ENCODE assay signal across 17 cellular contexts in the genomic region with DNA sequence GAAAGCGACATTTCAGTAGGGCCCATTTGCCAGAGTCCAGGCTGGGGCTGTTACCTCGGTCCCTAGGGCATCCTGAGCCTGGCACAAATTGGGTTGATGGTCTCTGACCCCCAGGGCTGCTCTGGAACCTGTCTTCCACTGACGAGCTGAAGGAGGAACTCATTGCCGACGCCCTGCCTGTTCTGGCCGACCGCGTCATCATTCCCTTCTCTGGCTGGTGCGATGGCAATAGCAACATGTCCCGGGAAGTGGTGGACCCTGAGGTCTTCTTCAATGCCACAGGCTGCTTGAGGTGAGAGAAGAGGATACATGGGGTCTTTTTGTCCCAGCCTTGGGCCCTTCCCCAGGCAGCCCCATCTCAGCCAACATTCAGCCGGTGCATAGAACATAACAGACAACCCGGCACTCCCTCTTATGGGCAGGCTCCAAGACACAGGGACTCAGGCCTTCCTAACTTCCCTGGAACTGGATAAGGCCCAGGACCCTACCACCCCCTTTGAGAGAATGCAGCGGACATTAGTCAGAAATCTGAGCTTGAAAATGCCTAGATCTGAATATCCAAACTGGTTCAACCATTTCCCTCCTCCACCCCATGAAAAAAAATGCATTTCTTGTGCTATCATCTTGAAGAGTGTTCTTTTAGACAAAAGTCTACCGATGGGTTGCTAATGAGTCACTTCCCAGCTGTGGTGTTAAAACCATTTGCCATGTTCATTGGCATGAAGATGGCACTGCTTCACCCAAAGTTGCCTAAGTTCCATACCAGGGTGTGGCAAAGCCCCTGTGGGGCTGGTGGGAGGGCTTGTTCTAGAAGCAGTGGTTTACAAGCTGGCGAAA. TPM values are rescaled to one million over a fixed set of nuclear protein-coding genes. Genes with fewer than 3 reads are reported as not detected.
DNase-seq lines count a peak whose midpoint lies in the region; ATAC-seq and TF ChIP-seq lines count a peak whose summit lies in the region.
"Had no signal": no experiment of that assay in that cellular context is flagged by ENCODE, and none has a peak within 500 bp of the region (broad histone marks: within the 10 kb centered on the region; RNA-seq: fewer than 3 reads in every experiment).

No MANE protein-coding gene starts in this region.

- intact Hi-C loops in A673 (cut with micrococcal nuclease; ENCODE audit: unreplicated experiment) (no loop called here), esophagus squamous epithelium (cut with DNase I) (no loop called here), posterior vena cava (cut with DNase I) (no loop called here)

- WGBS in esophagus squamous epithelium, 2 donors: 61 to 82% methylated on average over 12 to 14 of the region's 15 CpGs

- no TSS peak for BruUV-seq in A673 (replicated peaks; lab: Mats Ljungman, UMichigan)

- H3K4me1 ChIP-seq in A673 (ENCODE audit: insufficient read depth, low read length, poor library complexity, severe bottlenecking) (peaks cover 8% of the 10 kb centered on the region), esophagus squamous epithelium (peaks cover 0 to 85% (median 0%) of the 10 kb centered on the region in 3 donors)

- TF ChIP-seq CTCF in A673 (conservative IDR thresholded peaks at IDR 0.05; ENCODE audit: low read depth, low read length) (no peak), RWPE1 (conservative IDR thresholded peaks at IDR 0.05; ENCODE audit: low read depth) (no peak), esophagus squamous epithelium (IDR thresholded peaks at IDR 0.05) (no peak)

- no peak overlapping the region for H3K27ac Mint-ChIP-seq in T-cell
- H3K27ac Mint-ChIP-seq: H9 had no signal

- H3K27ac ChIP-seq in A673 (ENCODE audit: low read depth, low read length, poor library complexity, severe bottlenecking): peak overlapping the region; percentile 75
- peak overlapping the region; percentile 90 for H3K27ac ChIP-seq in RWPE1
- H3K27ac ChIP-seq in esophagus squamous epithelium: peak overlapping the region in 3 of 4 donors; percentile 48 to 73 (median 72)
- H3K27ac ChIP-seq: SJCRH30 had no signal

- no peaks in the 10 kb centered on the region for H3K9me3 ChIP-seq in A673 (ENCODE audit: low read depth, low read length, poor library complexity, severe bottlenecking)
- H3K9me3 ChIP-seq in esophagus squamous epithelium: no peaks in the 10 kb centered on the region
- H3K9me3 ChIP-seq: SJCRH30 had no signal

- H3K27me3 ChIP-seq in A673 (replicated peaks; ENCODE audit: insufficient read depth, low read depth, low read length, poor library complexity) (no peaks in the 10 kb centered on the region), esophagus squamous epithelium (no peaks in the 10 kb centered on the region)
- H3K27me3 ChIP-seq: SJCRH30 had no signal

- DNase-seq in A673 (ENCODE audit: low spot score) (no peak), RWPE1 (ENCODE audit: low spot score) (peak; percentile 63), esophagus squamous epithelium (lab: John Stamatoyannopoulos, UW) (no peak), posterior vena cava (ENCODE audit: low spot score) (peak; percentile 46), SK-N-DZ (ENCODE audit: low spot score) (no peak), NCI-H2081 treated with DMSO at 0.1 percent for 48 hours (lab: John Stamatoyannopoulos, UW) (no peak), T-cell (no peak)
- DNase-seq: C1 segment of cervical spinal cord, DMS153, EL, H9, NCI-H1105 treated with DMSO at 0.1 percent for 48 hours, NCI-H187, NCI-H526 treated with DMSO at 0.1 percent for 48 hours, SJCRH30 had no signal

- ATAC-seq in GM21723 (IDR thresholded peaks at IDR 0.05; ENCODE audit: unreplicated experiment) (no peak), T-cell (replicated peaks in 1 of 4) (no peak)

- no peaks in the 10 kb centered on the region for H3K4me1 Mint-ChIP-seq in T-cell

- H3K36me3 ChIP-seq in A673 (ENCODE audit: insufficient read depth, low read length, poor library complexity, severe bottlenecking): peaks cover 100% of the 10 kb centered on the region
- H3K36me3 ChIP-seq in esophagus squamous epithelium: peaks cover 27 to 100% (median 54%) of the 10 kb centered on the region in 3 donors
- H3K36me3 ChIP-seq: SJCRH30 had no signal

- H3K4me3 ChIP-seq in A673 (ENCODE audit: low read depth, low read length, poor library complexity, severe bottlenecking) (no peak overlapping the region), esophagus squamous epithelium (no peak overlapping the region)
- H3K4me3 ChIP-seq: SJCRH30 had no signal

- peaks cover 5 to 13% of the 10 kb centered on the region in 2 donors for H3K27me3 Mint-ChIP-seq in T-cell

- no peaks in the 10 kb centered on the region for H3K36me3 Mint-ChIP-seq in T-cell

- no peak overlapping the region for H3K4me3 Mint-ChIP-seq in T-cell
- H3K4me3 Mint-ChIP-seq: H9 had no signal

- no peaks in the 10 kb centered on the region for H3K9me3 Mint-ChIP-seq in T-cell
- H3K9me3 Mint-ChIP-seq: H9 had no signal

- POLR2A ChIA-PET in A673 (lab: Charles Lee; ENCODE audit: low non-redundant PET): no interaction called here
- POLR2A ChIA-PET in RWPE1 (lab: Yijun Ruan, JAX; ENCODE audit: low non-redundant PET): interaction anchor here (0.6 kb wide), 1 partner anchor 23 kb away, joined by 3 read pairs; no protein-coding TSS in a partner anchor
- POLR2A ChIA-PET in T-cell (lab: Charles Lee): no interaction called here

- CTCF ChIA-PET in A673 (lab: Charles Lee): no interaction called here
- CTCF ChIA-PET in RWPE1 (lab: Yijun Ruan, JAX): interaction anchor here (0.6 to 1.4 kb wide), 7 partner anchors 10 to 301 kb away, joined by 3 to 4 read pairs (median 3); no protein-coding TSS in a partner anchor
- CTCF ChIA-PET in T-cell (lab: Charles Lee): no interaction called here

- TF ChIP-seq POLR2A in esophagus squamous epithelium (IDR thresholded peaks at IDR 0.05): no peak

RNA-seq across cellular contexts. Expression of a gene that starts 35.4 kb away (rescaled TPM):
- total RNA-seq in A673 (2021) (492 and 535 TPM in 2 replicates), esophagus squamous epithelium (100 to 1,000 TPM; 263 to 706 (median 410) TPM), posterior vena cava (1 to 10 TPM in 1 of 2 donors, under 1 TPM in 1; 0.83 to 2.8 TPM), T-cell (under 1 TPM in 3 of 5 donors, not detected in 2; 0.03 to 0.06 (median 0.06) TPM)
- 0.14 and 0.23 TPM in 2 replicates for polyA plus RNA-seq in SK-N-DZ (2014; cell fraction: cytosol; rRNA removed)
- 0.15 and 0.35 TPM in 2 replicates for polyA plus RNA-seq in SK-N-DZ (2014; cell fraction: nucleus; rRNA removed)
- total RNA-seq: RPMI7951, SJCRH30 had no signal

RNA-seq across cellular contexts. Expression of a gene that starts 58.8 kb away (rescaled TPM):
- total RNA-seq in A673 (2021) (0.90 and 2.3 TPM in 2 replicates), esophagus squamous epithelium (1 to 10 TPM; 1.3 to 6.1 (median 1.8) TPM), posterior vena cava (not detected), T-cell (not detected)
- 1.2 and 4.1 TPM in 2 replicates for polyA plus RNA-seq in SK-N-DZ (2014; cell fraction: cytosol; rRNA removed)
- 4.4 and 4.5 TPM in 2 replicates for polyA plus RNA-seq in SK-N-DZ (2014; cell fraction: nucleus; rRNA removed)
- total RNA-seq: RPMI7951 had no signal

Comparison
In these comparisons a context has a peak if more than half of its experiments do, and no peak if none do; other contexts are left out.
1. DNase-seq: peak in RWPE1 (single experiment) and posterior vena cava (single experiment); none in A673 (single experiment), esophagus squamous epithelium (single experiment), SK-N-DZ (single experiment), NCI-H2081 treated with DMSO at 0.1 percent for 48 hours (single experiment) and T-cell (0 of 34).
2. RNA of a gene that starts 35.4 kb away (total RNA-seq): 492 to 535 TPM in A673 and 263 to 706 TPM in esophagus squamous epithelium; 0.83 to 2.8 TPM in posterior vena cava and 0.03 to 0.06 TPM in T-cell; every median in the first group is over 10 times any median in the second.
3. Peak in every context shown above with its lines, with median percentiles within 50 percentile points of each other: H3K27ac ChIP-seq.